In the genomic region with DNA sequence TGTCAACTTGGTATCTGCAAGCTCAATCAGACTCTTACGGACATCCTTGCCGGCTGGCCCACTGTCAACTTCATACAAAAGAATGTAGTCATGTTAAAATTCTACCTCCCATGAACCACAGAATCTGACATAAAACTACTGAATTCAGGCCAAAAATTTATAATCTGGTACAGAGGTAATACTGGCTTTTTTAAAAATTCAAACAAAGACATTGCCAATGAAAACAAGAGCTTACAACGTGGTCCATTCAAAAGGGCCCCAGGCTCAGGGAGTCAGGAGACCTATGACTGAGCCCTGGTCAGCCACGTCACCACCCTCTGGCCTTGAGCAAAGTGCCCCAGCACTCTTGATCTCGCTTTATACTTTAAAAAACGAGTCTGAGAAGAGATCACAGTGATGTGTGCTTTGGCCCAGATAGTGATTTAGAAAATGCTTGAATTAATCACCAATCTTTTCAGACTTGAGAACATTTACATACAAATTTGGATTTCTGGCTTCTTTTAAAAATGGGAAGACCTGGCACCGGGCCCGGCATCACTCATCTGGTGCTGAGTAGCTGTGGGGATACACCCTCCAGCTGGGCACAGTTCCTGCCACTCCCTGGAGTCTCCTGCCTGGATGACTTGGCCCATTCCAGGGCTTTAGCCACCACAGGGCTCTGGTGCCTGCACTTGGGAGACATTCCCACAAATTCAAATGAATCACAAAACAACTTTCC, we compare ENCODE assay signal across 8 cellular contexts.
DNase-seq lines count a peak whose midpoint lies in the region; ATAC-seq and TF ChIP-seq lines count a peak whose summit lies in the region.

No MANE protein-coding gene starts in this region.

- no peak overlapping the region for H4K5ac ChIP-seq in H9 (ENCODE audit: insufficient read length, low read depth, low read length)

- H3K23ac ChIP-seq in H9 (ENCODE audit: insufficient read length, low read depth, low read length): no peak overlapping the region

- no peak overlapping the region for H4K91ac ChIP-seq in H9 (ENCODE audit: insufficient read length, low read depth, low read length)

- H2AFZ ChIP-seq in H9 (ENCODE audit: low read length): no peak overlapping the region

- H2BK5ac ChIP-seq in H9 (ENCODE audit: insufficient read length, low read length): no peak overlapping the region

- TF ChIP-seq POLR2A in upper lobe of left lung (IDR thresholded peaks at IDR 0.05): no peak

- H3K9me3 ChIP-seq in upper lobe of left lung (no peaks in the 10 kb centered on the region), H9 (ENCODE audit: control insufficient read depth, low read depth, low read length) (no peaks in the 10 kb centered on the region)

- H4K8ac ChIP-seq in H9 (replicated peaks; ENCODE audit: insufficient read length, low read depth, low read length): no peak overlapping the region

- no peak overlapping the region for H3K4ac ChIP-seq in H9 (ENCODE audit: low read depth, low read length)

- no peak overlapping the region for H2BK120ac ChIP-seq in H9 (ENCODE audit: low read depth, low read length, poor library complexity, severe bottlenecking)

- no peaks in the 10 kb centered on the region for H3K36me3 Mint-ChIP-seq in H9 (ENCODE audit: insufficient read depth in 1 of 3, low read depth in 3 of 3)

- H2BK15ac ChIP-seq in H9 (ENCODE audit: low read depth, low read length): no peak overlapping the region

- H3K23me2 ChIP-seq in H9 (ENCODE audit: insufficient read length, low read depth, low read length, poor library complexity, severe bottlenecking): no peaks in the 10 kb centered on the region

- ATAC-seq in left lobe of liver: peak; percentile 25
- ATAC-seq in upper lobe of left lung (ENCODE audit: low FRiP score in 2 of 2): peak; percentile 80
- ATAC-seq in GM19351 (IDR thresholded peaks at IDR 0.05; ENCODE audit: unreplicated experiment): no peak

- TF ChIP-seq CTCF in AG04449 (IDR thresholded peaks at IDR 0.05; ENCODE audit: insufficient read depth, low read length, missing control alignments) (no peak), brain microvascular endothelial cell (IDR thresholded peaks at IDR 0.05; ENCODE audit: low read depth, low read length, missing control alignments) (no peak), upper lobe of left lung (IDR thresholded peaks at IDR 0.05) (no peak), H9 (conservative IDR thresholded peaks at IDR 0.05) (no peak)

- H3K18ac ChIP-seq in H9 (ENCODE audit: insufficient read length, low read depth, low read length): no peak overlapping the region

- no peak overlapping the region for H3T11ph ChIP-seq in H9 (ENCODE audit: low read length)

- H3K27me3 ChIP-seq in brain microvascular endothelial cell (replicated peaks): no peaks in the 10 kb centered on the region
- no peaks in the 10 kb centered on the region for H3K27me3 ChIP-seq in upper lobe of left lung
- H3K27me3 ChIP-seq in H9 (ENCODE audit: insufficient read depth, low read length): no peaks in the 10 kb centered on the region

- no peak overlapping the region for H2BK12ac ChIP-seq in H9 (ENCODE audit: insufficient read length, low read depth, low read length)

- H3K27ac ChIP-seq in brain microvascular endothelial cell (peak overlapping the region; percentile 82), upper lobe of left lung (peak overlapping the region; percentile 10 to 56 (median 32)), H9 (ENCODE audit: insufficient read length, low read depth, low read length) (no peak overlapping the region)

- no peaks in the 10 kb centered on the region for H3K79me1 ChIP-seq in H9 (ENCODE audit: insufficient read depth, low read depth, low read length, poor library complexity, severe bottlenecking)

- in situ Hi-C loops in brain microvascular endothelial cell (cut with HindIII; ENCODE audit: low pct_ligation_motif_present, low sequenced_read_pairs): no loop called here

- H3K27me3 Mint-ChIP-seq in H9 (ENCODE audit: low read depth): no peaks in the 10 kb centered on the region; the same call in 1 of the 2 replicates

- H3K4me1 Mint-ChIP-seq in H9: peaks cover 69 to 72% of the 10 kb centered on the region in 2 experiments

- H3K4me3 ChIP-seq in AG04449 (ENCODE audit: low read depth, low read length) (no peak overlapping the region), brain microvascular endothelial cell (ENCODE audit: low read depth, low read length) (no peak overlapping the region), upper lobe of left lung (no peak overlapping the region)

- TF ChIP-seq EP300 in upper lobe of left lung (IDR thresholded peaks at IDR 0.05): no peak

- WGBS in upper lobe of left lung, 2 donors: 45 to 55% methylated on average over 8 of the region's 8 CpGs
- no CpG with 5 or more reads among the region's 8 CpGs for WGBS in H9 (ENCODE audit: extremely low coverage, insufficient read length, low lambda C conversion rate)

- CTCF ChIA-PET in AG04449 (lab: Yijun Ruan, JAX): interaction anchor here (1.1 to 1.8 kb wide), 2 partner anchors 9 kb away, joined by 3 to 4 read pairs; no protein-coding TSS in a partner anchor

- H3K9me3 Mint-ChIP-seq in H9: no peaks in the 10 kb centered on the region

- H3K27ac Mint-ChIP-seq in H9: peak overlapping the region in 1 of 3 experiments; percentile 73; a peak in 2 of 7 replicates

- H3K14ac ChIP-seq in H9 (ENCODE audit: insufficient read depth, low read length): no peak overlapping the region

- H3K9ac ChIP-seq in H9 (ENCODE audit: extremely low read depth, insufficient read length, low read length): no peak overlapping the region

- H3K56ac ChIP-seq in H9 (ENCODE audit: insufficient read length, low read depth, low read length): no peak overlapping the region

- H4K20me1 ChIP-seq in H9 (ENCODE audit: control insufficient read depth, insufficient read depth, insufficient read length): no peaks in the 10 kb centered on the region

- H2AK5ac ChIP-seq in H9 (ENCODE audit: insufficient read length, low read length): no peak overlapping the region

- H3K4me3 Mint-ChIP-seq in H9: no peak overlapping the region

- H3K36me3 ChIP-seq in brain microvascular endothelial cell (replicated peaks) (no peaks in the 10 kb centered on the region), upper lobe of left lung (no peaks in the 10 kb centered on the region)

- H2BK20ac ChIP-seq in H9 (ENCODE audit: low read depth, low read length, poor library complexity, severe bottlenecking): no peak overlapping the region

- H3K4me1 ChIP-seq in upper lobe of left lung (peaks cover 70 to 88% (median 79%) of the 10 kb centered on the region in 4 donors), H9 (ENCODE audit: insufficient read depth, low read length) (peaks cover 5% of the 10 kb centered on the region; the same call in 1 of the 2 replicates)

- peaks cover 12% of the 10 kb centered on the region; the same call in 1 of the 2 replicates for H3K79me2 ChIP-seq in H9 (ENCODE audit: insufficient read depth, low read length)

- DNase-seq in AG04449 (ENCODE audit: low read depth, low spot score): peak; percentile 77
- peak; percentile 72 for DNase-seq in HK-2 (ENCODE audit: unreplicated experiment)
- peak; percentile 93 for DNase-seq in brain microvascular endothelial cell
- DNase-seq in left lobe of liver (ENCODE audit: low spot score): no peak
- peak in 1 of 2 donors; percentile 56 for DNase-seq in upper lobe of left lung
- DNase-seq in mesenteric fat pad (ENCODE audit: low spot score): no peak
- DNase-seq in H9: no peak

- H3K4me2 ChIP-seq in H9 (ENCODE audit: insufficient read depth, insufficient read length, low read length): no peak overlapping the region

- POLR2A ChIA-PET in AG04449 (lab: Yijun Ruan, JAX): no interaction called here

Comparison
In these comparisons a context has a peak if more than half of its experiments do, and no peak if none do; other contexts are left out.
1. DNase-seq: peak in AG04449 (single experiment), HK-2 (single experiment) and brain microvascular endothelial cell (single experiment); none in left lobe of liver (single experiment), mesenteric fat pad (single experiment) and H9 (single experiment).